In genomic region chr7:143258830-143259229, GRCh38 we compare ENCODE assay signal across 9 cellular contexts. TPM values are rescaled to one million over a fixed set of nuclear protein-coding genes. Genes with fewer than 3 reads are reported as not detected.
DNase-seq lines count a peak whose midpoint lies in the region; ATAC-seq and TF ChIP-seq lines count a peak whose summit lies in the region.
"Had no signal": no experiment of that assay in that cellular context is flagged by ENCODE, and none has a peak within 500 bp of the region (broad histone marks: within the 10 kb centered on the region; RNA-seq: fewer than 3 reads in every experiment).

No MANE protein-coding gene starts in this region.

- ATAC-seq in GM19043 (IDR thresholded peaks at IDR 0.05; ENCODE audit: low read depth, unreplicated experiment): peak; percentile 22
- peak; percentile 50 for ATAC-seq in HG02798 (IDR thresholded peaks at IDR 0.05; ENCODE audit: poor library complexity, unreplicated experiment)
- ATAC-seq in naive thymus-derived CD4-positive, alpha-beta T cell: peak; percentile 15
- ATAC-seq in sciatic nerve: no peak

- H3K9me3 ChIP-seq in naive thymus-derived CD4-positive, alpha-beta T cell (ENCODE audit: control insufficient read depth in 2 of 3, low read length in 3 of 3): no peaks in the 10 kb centered on the region

- no peak for TF ChIP-seq CTCF in progenitor cell of endocrine pancreas (IDR thresholded peaks at IDR 0.05; ENCODE audit: unreplicated experiment)

- CTCF ChIA-PET in activated CD4-positive, alpha-beta memory T cell treated with anti-CD3 and anti-CD28 coated beads for 36 hours (lab: Charles Lee): interaction anchor here (0.9 to 4.9 kb wide), 6 partner anchors 12 to 121 kb away, joined by 3 to 43 read pairs (median 6); no protein-coding TSS in a partner anchor
- CTCF ChIA-PET in naive thymus-derived CD4-positive, alpha-beta T cell (lab: Charles Lee): interaction anchor here (0.5 to 9.1 kb wide), 5 partner anchors 18 to 767 kb away, joined by 3 to 72 read pairs (median 3); no protein-coding TSS in a partner anchor

- peaks cover 11% of the 10 kb centered on the region for H3K9me3 Mint-ChIP-seq in activated CD4-positive, alpha-beta memory T cell treated with anti-CD3 and anti-CD28 coated beads for 36 hours
- peaks cover 0 to 11% (median 5%) of the 10 kb centered on the region in 11 donors for H3K9me3 Mint-ChIP-seq in naive thymus-derived CD4-positive, alpha-beta T cell
- peaks cover 3% of the 10 kb centered on the region for H3K9me3 Mint-ChIP-seq in progenitor cell of endocrine pancreas (ENCODE audit: low read depth)

- H3K27me3 Mint-ChIP-seq in activated CD4-positive, alpha-beta memory T cell treated with anti-CD3 and anti-CD28 coated beads for 36 hours: no peaks in the 10 kb centered on the region
- no peaks in the 10 kb centered on the region for H3K27me3 Mint-ChIP-seq in naive thymus-derived CD4-positive, alpha-beta T cell
- no peaks in the 10 kb centered on the region for H3K27me3 Mint-ChIP-seq in progenitor cell of endocrine pancreas

- peaks cover 30 to 59% of the 10 kb centered on the region in 2 donors for H3K4me1 ChIP-seq in naive thymus-derived CD4-positive, alpha-beta T cell (ENCODE audit: control insufficient read depth in 2 of 2, insufficient read depth in 2 of 2, low read length in 2 of 2)

- H3K27ac Mint-ChIP-seq in activated CD4-positive, alpha-beta memory T cell treated with anti-CD3 and anti-CD28 coated beads for 36 hours: peak overlapping the region; percentile 63
- H3K27ac Mint-ChIP-seq in naive thymus-derived CD4-positive, alpha-beta T cell: peak overlapping the region; percentile 81 to 99 (median 95)
- no peak overlapping the region for H3K27ac Mint-ChIP-seq in progenitor cell of endocrine pancreas

- POLR2A ChIA-PET in activated CD4-positive, alpha-beta memory T cell treated with anti-CD3 and anti-CD28 coated beads for 36 hours (lab: Charles Lee): no interaction called here
- POLR2A ChIA-PET in naive thymus-derived CD4-positive, alpha-beta T cell (lab: Charles Lee): interaction anchor here (0.6 to 2.7 kb wide), 14 partner anchors 9 to 451 kb away, joined by 3 to 12 read pairs (median 4); partner anchors contain the start of gene CASP2

- H3K27ac ChIP-seq in naive thymus-derived CD4-positive, alpha-beta T cell (ENCODE audit: low read depth, low read length): peak overlapping the region; percentile 63

- peak overlapping the region; percentile 30 for H3K4me3 Mint-ChIP-seq in activated CD4-positive, alpha-beta memory T cell treated with anti-CD3 and anti-CD28 coated beads for 36 hours
- peak overlapping the region; percentile 51 to 87 (median 80) for H3K4me3 Mint-ChIP-seq in naive thymus-derived CD4-positive, alpha-beta T cell
- H3K4me3 Mint-ChIP-seq in progenitor cell of endocrine pancreas (ENCODE audit: low read depth): no peak overlapping the region

- peak; percentile 49 for DNase-seq in activated CD4-positive, alpha-beta memory T cell treated with anti-CD3 and anti-CD28 coated beads for 36 hours
- peak in 3 of 9 donors; percentile 17 to 31 (median 24) for DNase-seq in naive thymus-derived CD4-positive, alpha-beta T cell
- DNase-seq in sciatic nerve (ENCODE audit: low spot score) (no peak), progenitor cell of endocrine pancreas (ENCODE audit: low spot score, unreplicated experiment) (no peak), SIG-M5 treated with dmso at 0.1 percent for 504 hours (lab: John Stamatoyannopoulos, UW; ENCODE audit: unreplicated experiment) (no peak)

- peaks cover 65% of the 10 kb centered on the region for H3K4me1 Mint-ChIP-seq in activated CD4-positive, alpha-beta memory T cell treated with anti-CD3 and anti-CD28 coated beads for 36 hours (ENCODE audit: low read depth)
- peaks cover 35 to 95% (median 82%) of the 10 kb centered on the region in 7 donors for H3K4me1 Mint-ChIP-seq in naive thymus-derived CD4-positive, alpha-beta T cell
- H3K4me1 Mint-ChIP-seq in progenitor cell of endocrine pancreas (ENCODE audit: low read depth): peaks cover 6% of the 10 kb centered on the region

- peaks cover 0 to 7% (median 0%) of the 10 kb centered on the region in 3 experiments for H3K36me3 ChIP-seq in naive thymus-derived CD4-positive, alpha-beta T cell (ENCODE audit: control insufficient read depth in 2 of 3, insufficient read depth in 3 of 3, low read length in 3 of 3)

- peaks cover 11% of the 10 kb centered on the region for H3K36me3 Mint-ChIP-seq in activated CD4-positive, alpha-beta memory T cell treated with anti-CD3 and anti-CD28 coated beads for 36 hours
- H3K36me3 Mint-ChIP-seq in naive thymus-derived CD4-positive, alpha-beta T cell: peaks cover 0 to 21% (median 11%) of the 10 kb centered on the region in 5 donors
- H3K36me3 Mint-ChIP-seq in progenitor cell of endocrine pancreas (ENCODE audit: insufficient read depth): no peaks in the 10 kb centered on the region

- intact Hi-C loops in activated CD4-positive, alpha-beta memory T cell treated with anti-CD3 and anti-CD28 coated beads for 36 hours (cut with micrococcal nuclease): loop anchor here (1.0 kb wide), 1 partner anchor 20 kb away; no protein-coding TSS in a partner anchor
- intact Hi-C loops in naive thymus-derived CD4-positive, alpha-beta T cell (cut with micrococcal nuclease): no loop called here
- intact Hi-C loops in sciatic nerve (cut with DNase I): no loop called here

- H3K27me3 ChIP-seq in naive thymus-derived CD4-positive, alpha-beta T cell (ENCODE audit: control insufficient read depth in 2 of 2, insufficient read depth in 2 of 2, low read length in 2 of 2): no peaks in the 10 kb centered on the region

- H3K4me3 ChIP-seq in naive thymus-derived CD4-positive, alpha-beta T cell (ENCODE audit: low read length): peak overlapping the region; percentile 56

RNA-seq across cellular contexts. Expression of gene GSTK1, which starts 4.4 kb away (rescaled TPM):
- total RNA-seq in activated CD4-positive, alpha-beta memory T cell treated with anti-CD3 and anti-CD28 coated beads for 36 hours: 100 to 1,000 TPM; 218 to 224 TPM
- total RNA-seq in naive thymus-derived CD4-positive, alpha-beta T cell: 100 to 1,000 TPM; 253 to 385 (median 311) TPM
- 100 to 1,000 TPM; 398 to 470 TPM for polyA plus RNA-seq in naive thymus-derived CD4-positive, alpha-beta T cell
- total RNA-seq in sciatic nerve (155 TPM), progenitor cell of endocrine pancreas (110 and 114 TPM in 2 replicates)

RNA-seq across cellular contexts. Expression of gene TMEM139, which starts 25.9 kb away (rescaled TPM):
- under 1 TPM; 0.29 to 0.70 TPM for total RNA-seq in activated CD4-positive, alpha-beta memory T cell treated with anti-CD3 and anti-CD28 coated beads for 36 hours
- total RNA-seq in naive thymus-derived CD4-positive, alpha-beta T cell: under 1 TPM in 4 of 5 experiments, not detected in 1; 0.32 to 0.62 (median 0.51) TPM
- polyA plus RNA-seq in naive thymus-derived CD4-positive, alpha-beta T cell: under 1 TPM; 0.46 TPM
- 10.9 TPM for total RNA-seq in sciatic nerve
- total RNA-seq in progenitor cell of endocrine pancreas: 4.7 and 5.1 TPM in 2 replicates
- total RNA-seq: lung microvascular endothelial cell had no signal

RNA-seq across cellular contexts. Expression of gene CASP2, which starts 29.3 kb away (rescaled TPM):
- total RNA-seq in activated CD4-positive, alpha-beta memory T cell treated with anti-CD3 and anti-CD28 coated beads for 36 hours: 100 to 1,000 TPM; 117 to 129 TPM
- 10 to 100 TPM; 29.6 to 97.7 (median 69.1) TPM for total RNA-seq in naive thymus-derived CD4-positive, alpha-beta T cell
- polyA plus RNA-seq in naive thymus-derived CD4-positive, alpha-beta T cell: 10 to 100 TPM; 14.4 to 24.4 TPM
- total RNA-seq in sciatic nerve (33.8 TPM), progenitor cell of endocrine pancreas (65.5 and 68.9 TPM in 2 replicates)

RNA-seq across cellular contexts. Expression of gene TAS2R40, which starts 37.0 kb away (rescaled TPM):
- not detected for total RNA-seq in activated CD4-positive, alpha-beta memory T cell treated with anti-CD3 and anti-CD28 coated beads for 36 hours
- not detected for total RNA-seq in naive thymus-derived CD4-positive, alpha-beta T cell
- polyA plus RNA-seq in naive thymus-derived CD4-positive, alpha-beta T cell: not detected
- not detected for total RNA-seq in sciatic nerve
- total RNA-seq in progenitor cell of endocrine pancreas: not detected in 2 replicates
- total RNA-seq: lung microvascular endothelial cell had no signal
- polyA plus RNA-seq: adipose tissue had no signal

RNA-seq across cellular contexts. Expression of gene CLCN1, which starts 57.1 kb away (rescaled TPM):
- under 1 TPM in 1 of 2 experiments, not detected in 1; 0.17 TPM for total RNA-seq in activated CD4-positive, alpha-beta memory T cell treated with anti-CD3 and anti-CD28 coated beads for 36 hours
- under 1 TPM in 2 of 5 experiments, not detected in 3; 0.07 to 0.51 TPM for total RNA-seq in naive thymus-derived CD4-positive, alpha-beta T cell
- polyA plus RNA-seq in naive thymus-derived CD4-positive, alpha-beta T cell: not detected
- not detected for total RNA-seq in sciatic nerve
- total RNA-seq in progenitor cell of endocrine pancreas: 0.09 and 0.14 TPM in 2 replicates
- total RNA-seq: lung microvascular endothelial cell had no signal
